In genomic region chr14:24674204-24674970, GRCh38 we compare ENCODE assay signal across 1 cellular context.
TF ChIP-seq lines count a peak whose summit lies in the region.

No MANE protein-coding gene starts in this region.

TF ChIP-seq in GM12878, 131 proteins besides CTCF, POLR2A, EP300 and RAD21 (continued from another document):
- TF ChIP-seq MLLT1 (IDR thresholded peaks at IDR 0.05): no peak
- TF ChIP-seq SMC3 (IDR thresholded peaks at IDR 0.05; ENCODE audit: borderline replicate concordance, low read length): no peak
- TF ChIP-seq LARP7 (IDR thresholded peaks at IDR 0.05): no peak
- TF ChIP-seq TCF7 (IDR thresholded peaks at IDR 0.05; ENCODE audit: borderline replicate concordance): no peak
- TF ChIP-seq SRF (IDR thresholded peaks at IDR 0.05; ENCODE audit: low read depth in 2 of 2, low read length in 2 of 2): no peak
- no peak for TF ChIP-seq BACH1 (IDR thresholded peaks at IDR 0.05; ENCODE audit: borderline replicate concordance)
- 0 out of 2 replicates have a peak, but pooled peaks have one; percentile 13 for TF ChIP-seq GABPA (IDR thresholded peaks at IDR 0.05; ENCODE audit: low read depth)
- TF ChIP-seq POU2F2 (IDR thresholded peaks at IDR 0.05; ENCODE audit: borderline replicate concordance, low read depth, low read length): no peak
- 0 out of 2 replicates have a peak, but pooled peaks have one; percentile 2 for TF ChIP-seq BCL11A (IDR thresholded peaks at IDR 0.05; ENCODE audit: low read depth, low read length)
- TF ChIP-seq ZBTB11 (CRISPR knock-in tag; IDR thresholded peaks at IDR 0.05): no peak
- TF ChIP-seq KLF5 (IDR thresholded peaks at IDR 0.05; ENCODE audit: partially characterized antibody): no peak
- TF ChIP-seq JUNB (IDR thresholded peaks at IDR 0.05): peak; percentile 57
- no peak for TF ChIP-seq ATF3 (IDR thresholded peaks at IDR 0.05; ENCODE audit: borderline replicate concordance, extremely low read depth, low read depth, low read length)
- TF ChIP-seq MTA2 (IDR thresholded peaks at IDR 0.05; ENCODE audit: low read depth): no peak
- no peak for TF ChIP-seq FOXK2 (IDR thresholded peaks at IDR 0.05)
- TF ChIP-seq ATF2 (IDR thresholded peaks at IDR 0.05; ENCODE audit: low read length): no peak; the same call in 1 of the 2 replicates
- TF ChIP-seq EZH2 (IDR thresholded peaks at IDR 0.05; ENCODE audit: borderline replicate concordance, control insufficient read depth, low read depth, low read length): no peak
- TF ChIP-seq NR2C1 (IDR thresholded peaks at IDR 0.05): no peak
- TF ChIP-seq SREBF1 (IDR thresholded peaks at IDR 0.05; ENCODE audit: low read length): no peak
- no peak for TF ChIP-seq E2F4 (IDR thresholded peaks at IDR 0.05; ENCODE audit: low read depth, low read length)
